In the genomic region with DNA sequence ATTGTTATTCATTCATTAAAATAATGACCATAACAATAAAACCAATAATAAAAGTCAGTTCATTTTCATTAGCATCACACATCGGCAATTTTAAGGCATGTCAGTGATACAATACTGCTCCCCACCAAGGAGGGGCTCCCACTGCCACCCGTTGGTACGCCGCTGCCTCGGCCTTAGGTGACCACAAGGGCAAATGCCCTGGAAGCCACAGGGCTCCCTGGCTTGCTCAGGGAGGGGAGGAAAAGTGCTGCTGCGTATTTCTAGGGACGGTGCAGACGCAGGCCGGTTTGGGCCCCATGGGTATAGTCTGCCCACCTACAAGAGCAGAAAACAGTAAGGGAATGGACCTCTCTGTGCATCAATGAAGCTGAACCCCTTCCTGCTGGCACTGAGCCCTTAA, we compare ENCODE assay signal across 1 cellular context.
TF ChIP-seq lines count a peak whose summit lies in the region.

No MANE protein-coding gene starts in this region.

TF ChIP-seq in WTC11, 78 proteins besides CTCF, POLR2A, EP300 and RAD21 (continued from another document):
- TF ChIP-seq E2F1 (CRISPR knock-in tag; IDR thresholded peaks at IDR 0.05) (no peak), FOXJ3 (CRISPR knock-in tag; IDR thresholded peaks at IDR 0.05; ENCODE audit: borderline replicate concordance) (no peak), TEAD4 (CRISPR knock-in tag; IDR thresholded peaks at IDR 0.05) (no peak)
